ENCODE assay signal across 8 cellular contexts in the genomic region with DNA sequence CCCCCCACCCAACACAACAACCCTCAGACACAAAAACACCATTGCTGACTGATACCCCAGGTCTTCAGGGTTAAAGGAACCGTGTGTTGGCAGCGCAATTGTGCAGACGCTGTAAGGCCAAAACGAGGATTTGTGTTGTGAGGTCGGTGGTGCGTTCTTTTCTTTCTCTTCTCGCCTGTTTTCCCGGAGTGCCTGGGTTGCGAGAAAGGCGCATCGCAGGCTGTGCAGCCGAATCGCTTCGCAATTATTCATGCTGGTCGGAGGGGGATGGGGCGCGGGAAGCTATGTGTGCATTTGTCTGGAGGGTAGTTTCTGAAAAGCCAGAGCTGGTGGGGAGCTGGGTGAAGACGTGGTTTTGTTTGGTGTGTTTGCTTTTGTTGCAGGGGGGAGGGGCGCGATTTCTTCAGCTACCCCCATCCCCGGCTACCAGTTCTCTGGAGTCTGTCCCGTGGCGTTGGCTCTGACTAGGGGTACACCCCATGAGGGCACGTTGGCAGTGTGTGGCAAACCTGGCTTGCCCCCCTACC. TPM values are rescaled to one million over a fixed set of nuclear protein-coding genes. Genes with fewer than 3 reads are reported as not detected.
DNase-seq lines count a peak whose midpoint lies in the region; ATAC-seq and TF ChIP-seq lines count a peak whose summit lies in the region.

No MANE protein-coding gene starts in this region.

- H3K27me3 ChIP-seq in iPS-15b (ENCODE audit: control insufficient read depth, insufficient read depth, low read length), result peaks cover 77% of the 10 kb centered on the region

- no peaks in the 10 kb centered on the region for H3K36me3 ChIP-seq in iPS-15b (ENCODE audit: control insufficient read depth, insufficient read depth, low read length)

- peak overlapping the region; percentile 99 to 100 for H3K4me3 Mint-ChIP-seq in CD14-positive monocyte
- H3K4me3 Mint-ChIP-seq in T-cell, result peak overlapping the region; percentile 89 to 93 (median 93)
- peak overlapping the region; percentile 93 to 100 (median 96) for H3K4me3 Mint-ChIP-seq in brain

- H3K9me3 Mint-ChIP-seq in CD14-positive monocyte (peaks cover 0 to 3% (median 0%) of the 10 kb centered on the region in 7 donors), T-cell (no peaks in the 10 kb centered on the region), brain (peaks cover 0 to 6% (median 0%) of the 10 kb centered on the region in 5 experiments)

- intact Hi-C loops in CD14-positive monocyte (cut with micrococcal nuclease), result loop anchor here in 1 of 2 donors (5.0 kb wide), 2 partner anchors 63 to 67 kb away; no protein-coding TSS in a partner anchor
- intact Hi-C loops in sciatic nerve (cut with DNase I), result no loop called here

- H3K4me1 Mint-ChIP-seq in CD14-positive monocyte (peaks cover 47% of the 10 kb centered on the region), T-cell (peaks cover 45 to 59% (median 48%) of the 10 kb centered on the region in 3 donors), brain (peaks cover 64% of the 10 kb centered on the region)

- peak; percentile 36 to 45 (median 42) for ATAC-seq in T-cell (replicated peaks in 1 of 4)
- ATAC-seq in sciatic nerve, result peak; percentile 7
- ATAC-seq in HG03280 (IDR thresholded peaks at IDR 0.05; ENCODE audit: unreplicated experiment), result no peak

- H3K9me3 ChIP-seq in iPS-15b (ENCODE audit: control insufficient read depth, insufficient read depth, low read length), result no peaks in the 10 kb centered on the region

- peak overlapping the region; percentile 73 to 98 (median 91) for H3K27ac Mint-ChIP-seq in CD14-positive monocyte
- H3K27ac Mint-ChIP-seq in T-cell, result peak overlapping the region; percentile 85 to 94
- H3K27ac Mint-ChIP-seq in brain, result peak overlapping the region; percentile 95 to 99 (median 99)

- POLR2A ChIA-PET in T-cell (lab: Charles Lee), result interaction anchor here (0.5 to 1.3 kb wide), 9 partner anchors 10 to 198 kb away, joined by 3 to 7 read pairs (median 4); no protein-coding TSS in a partner anchor

- TF ChIP-seq CTCF in CD14-positive monocyte (IDR thresholded peaks at IDR 0.05) (no peak), brain (conservative IDR thresholded peaks at IDR 0.05) (no peak)

- H3K36me3 Mint-ChIP-seq in CD14-positive monocyte, result peaks cover 2 to 5% of the 10 kb centered on the region in 2 donors
- H3K36me3 Mint-ChIP-seq in T-cell, result no peaks in the 10 kb centered on the region
- H3K36me3 Mint-ChIP-seq in brain, result peaks cover 10% of the 10 kb centered on the region

- peaks cover 13% of the 10 kb centered on the region for H3K4me1 ChIP-seq in iPS-15b (ENCODE audit: control insufficient read depth, insufficient read depth, low read length)

- CTCF ChIA-PET in T-cell (lab: Charles Lee), result interaction anchor here (0.7 to 8.1 kb wide), 11 partner anchors 11 to 73 kb away, joined by 4 to 94 read pairs (median 6); no protein-coding TSS in a partner anchor

- H3K27me3 Mint-ChIP-seq in CD14-positive monocyte (ENCODE audit: low read depth in 3 of 3) (peaks cover 11 to 27% (median 14%) of the 10 kb centered on the region in 3 donors), T-cell (no peaks in the 10 kb centered on the region), brain (peaks cover 28% of the 10 kb centered on the region)

- DNase-seq in CD14-positive monocyte (ENCODE audit: low spot score) (no peak), HT1080 (ENCODE audit: low read depth) (peak; percentile 49), T-cell (peak in 30 of 34 experiments; percentile 67 to 84 (median 79)), sciatic nerve (ENCODE audit: low spot score) (peak; percentile 78), NCI-H2196 (lab: John Stamatoyannopoulos, UW; ENCODE audit: unreplicated experiment) (no peak)

- H3K4me3 ChIP-seq in iPS-15b (ENCODE audit: low read depth, low read length), result peak overlapping the region; percentile 65

- no peak overlapping the region for H3K9ac ChIP-seq in iPS-15b (ENCODE audit: low read depth, low read length)

RNA-seq across cellular contexts. Expression of a gene that starts 2.1 kb away (rescaled TPM):
- polyA plus RNA-seq in CD14-positive monocyte (10 to 100 TPM; 21.6 to 25.7 TPM), brain (ENCODE audit: insufficient read depth, low read depth, low replicate concordance) (44.0 TPM)
- total RNA-seq in HT1080 (2014; rRNA removed; shearing (Covaris generic)), result 12.7 and 18.5 TPM in 2 replicates
- 19.8 and 24.8 TPM in 2 replicates for polyA plus RNA-seq in HT1080 (2015; cell fraction: cytosol; rRNA removed)
- polyA plus RNA-seq in HT1080 (2015; cell fraction: nucleus; rRNA removed), result 12.7 and 16.3 TPM in 2 replicates
- total RNA-seq in T-cell (10 to 100 TPM; 40.2 to 54.1 (median 44.4) TPM), sciatic nerve (72.2 TPM)

Comparison
In these comparisons a context has a peak if more than half of its experiments do, and no peak if none do; other contexts are left out.
1. DNase-seq: peak in HT1080 (single experiment), T-cell (30 of 34) and sciatic nerve (single experiment); none in CD14-positive monocyte (single experiment) and NCI-H2196 (single experiment).
2. Peak in every context shown above with its lines, with median percentiles within 50 percentile points of each other: H3K27ac Mint-ChIP-seq and H3K4me3 Mint-ChIP-seq.